Comparison of ENCODE assay signal across 2 cellular contexts in the genomic region with DNA sequence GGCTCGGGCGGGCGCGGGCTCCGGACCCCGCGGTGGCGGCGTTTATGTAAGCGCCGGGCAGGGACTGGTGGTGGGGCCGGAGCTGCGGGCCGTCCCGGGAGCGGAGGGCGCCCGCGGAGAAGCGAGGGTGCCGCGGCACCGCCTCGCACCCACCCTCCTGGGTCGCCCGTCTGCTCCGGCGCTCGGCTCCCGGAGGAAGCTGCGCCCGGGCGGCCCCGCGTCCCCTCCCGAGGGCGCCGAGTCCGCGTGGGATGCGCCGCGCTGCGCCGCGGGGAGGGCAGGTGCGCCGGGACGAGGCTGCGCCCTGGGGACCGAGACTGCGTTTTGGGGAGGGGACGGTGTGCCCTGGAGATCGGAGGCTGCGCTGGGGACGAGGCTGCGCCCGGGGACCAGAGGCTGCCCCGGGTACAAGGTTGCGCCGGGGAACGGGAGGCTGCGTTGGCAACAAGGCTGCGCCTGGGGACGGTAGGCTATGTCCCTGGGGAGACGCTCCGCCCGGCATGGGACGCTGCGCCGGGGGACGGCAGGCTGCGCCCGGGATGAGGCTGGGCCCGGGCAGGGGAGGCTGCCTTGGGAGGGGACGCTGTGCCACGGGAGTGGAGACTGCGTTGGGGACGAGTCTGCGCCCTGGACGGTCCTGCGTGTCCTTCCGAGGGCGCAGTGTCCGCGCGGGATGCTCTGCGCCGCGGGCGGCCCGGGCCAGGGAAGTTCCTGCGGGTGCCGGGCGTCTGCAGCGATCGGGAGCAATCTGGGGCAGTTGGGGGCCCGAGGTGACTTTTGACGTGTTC.
A peak's percentile ranks its signal among the peaks of the same experiment; 100 is the strongest.
TF ChIP-seq lines count a peak whose summit lies in the region.

No MANE protein-coding gene starts in this region.

TF ChIP-seq in HEK293, 187 proteins besides CTCF, POLR2A, EP300 and RAD21 (continued from another document and continues in another):
- TF ChIP-seq ZNF692 (tag by site-specific recombination; IDR thresholded peaks at IDR 0.05) (peak; percentile 73; the same call in 1 of the 2 replicates), ZNF561 (tag by site-specific recombination; IDR thresholded peaks at IDR 0.05; ENCODE audit: borderline replicate concordance) (peak; percentile 76; the same call in 1 of the 2 replicates), ZBTB21 (tag by site-specific recombination; IDR thresholded peaks at IDR 0.05) (0 out of 2 replicates have a peak, but pooled peaks have one; percentile 13), MYNN (tag by site-specific recombination; IDR thresholded peaks at IDR 0.05; ENCODE audit: borderline replicate concordance) (no peak), ZNF600 (tag by site-specific recombination; IDR thresholded peaks at IDR 0.05) (peak; percentile 87), ZNF747 (tag by site-specific recombination; IDR thresholded peaks at IDR 0.05) (no peak), ZSCAN5A (tag by site-specific recombination; IDR thresholded peaks at IDR 0.05) (peak; percentile 99), KLF17 (tag by site-specific recombination; IDR thresholded peaks at IDR 0.05) (peak; percentile 76), KLF16 (tag by site-specific recombination; IDR thresholded peaks at IDR 0.05) (0 out of 2 replicates have a peak, but pooled peaks have one; percentile 39), ZNF76 (tag by site-specific recombination; IDR thresholded peaks at IDR 0.05; ENCODE audit: borderline replicate concordance, low read depth) (peak; percentile 35; the same call in 1 of the 2 replicates), EGR2 (tag by site-specific recombination; IDR thresholded peaks at IDR 0.05; ENCODE audit: low read depth) (no peak), ZEB2 (tag by site-specific recombination; IDR thresholded peaks at IDR 0.05) (peak; percentile 62), ZBTB20 (tag by site-specific recombination; IDR thresholded peaks at IDR 0.05) (peak; percentile 94), ZNF830 (tag by site-specific recombination; IDR thresholded peaks at IDR 0.05; ENCODE audit: low read depth) (no peak), ZNF621 (tag by site-specific recombination; IDR thresholded peaks at IDR 0.05) (no peak), ZNF585B (tag by site-specific recombination; IDR thresholded peaks at IDR 0.05) (0 out of 2 replicates have a peak, but pooled peaks have one; percentile 17), ZNF146 (tag by site-specific recombination; IDR thresholded peaks at IDR 0.05) (0 out of 2 replicates have a peak, but pooled peaks have one; percentile 13), ZNF548 (tag by site-specific recombination; IDR thresholded peaks at IDR 0.05) (no peak), BCL11A (tag by site-specific recombination; IDR thresholded peaks at IDR 0.05; ENCODE audit: low read depth) (no peak), ZNF514 (tag by site-specific recombination; IDR thresholded peaks at IDR 0.05) (no peak), ZBTB10 (tag by site-specific recombination; IDR thresholded peaks at IDR 0.05) (0 out of 2 replicates have a peak, but pooled peaks have one; percentile 31), SCRT2 (tag by site-specific recombination; IDR thresholded peaks at IDR 0.05) (0 out of 2 replicates have a peak, but pooled peaks have one; percentile 20)

TF ChIP-seq in K562, 482 proteins besides CTCF, POLR2A, EP300 and RAD21 (continued from another document and continues in another):
- TF ChIP-seq ZNF740 (CRISPR knock-in tag; IDR thresholded peaks at IDR 0.05): peak; percentile 82
- no peak for TF ChIP-seq ZNF740 (tag; IDR thresholded peaks at IDR 0.05)
- peak in 1 of 2 experiments; percentile 45; a peak in 1 of 4 replicates for TF ChIP-seq HDAC1 (IDR thresholded peaks at IDR 0.05)
- no peak for TF ChIP-seq ZNF778 (CRISPR knock-in tag; IDR thresholded peaks at IDR 0.05)
- TF ChIP-seq RUNX1 (IDR thresholded peaks at IDR 0.05; ENCODE audit: low read depth): peak; percentile 87; the same call in 1 of the 2 replicates
- TF ChIP-seq YY1 (IDR thresholded peaks at IDR 0.05; ENCODE audit: borderline replicate concordance in 1 of 3, control insufficient read depth in 1 of 3, extremely low read depth in 1 of 3, insufficient read depth in 3 of 3, insufficient read length in 1 of 3, insufficient replicate concordance in 2 of 3, low read depth in 1 of 3, low read length in 2 of 3): no peak
- TF ChIP-seq STAG1 (CRISPR knock-in tag; IDR thresholded peaks at IDR 0.05; ENCODE audit: borderline replicate concordance): no peak
- TF ChIP-seq E2F3 (CRISPR knock-in tag; IDR thresholded peaks at IDR 0.05): 0 out of 2 replicates have a peak, but pooled peaks have one; percentile 16
- TF ChIP-seq SRSF7 (optimal IDR thresholded peaks at IDR 0.05; ENCODE audit: low read depth, low read length): peak; percentile 89
- no peak for TF ChIP-seq RFX5 (IDR thresholded peaks at IDR 0.05; ENCODE audit: low read depth, low read length)
- TF ChIP-seq, protein P1, sequence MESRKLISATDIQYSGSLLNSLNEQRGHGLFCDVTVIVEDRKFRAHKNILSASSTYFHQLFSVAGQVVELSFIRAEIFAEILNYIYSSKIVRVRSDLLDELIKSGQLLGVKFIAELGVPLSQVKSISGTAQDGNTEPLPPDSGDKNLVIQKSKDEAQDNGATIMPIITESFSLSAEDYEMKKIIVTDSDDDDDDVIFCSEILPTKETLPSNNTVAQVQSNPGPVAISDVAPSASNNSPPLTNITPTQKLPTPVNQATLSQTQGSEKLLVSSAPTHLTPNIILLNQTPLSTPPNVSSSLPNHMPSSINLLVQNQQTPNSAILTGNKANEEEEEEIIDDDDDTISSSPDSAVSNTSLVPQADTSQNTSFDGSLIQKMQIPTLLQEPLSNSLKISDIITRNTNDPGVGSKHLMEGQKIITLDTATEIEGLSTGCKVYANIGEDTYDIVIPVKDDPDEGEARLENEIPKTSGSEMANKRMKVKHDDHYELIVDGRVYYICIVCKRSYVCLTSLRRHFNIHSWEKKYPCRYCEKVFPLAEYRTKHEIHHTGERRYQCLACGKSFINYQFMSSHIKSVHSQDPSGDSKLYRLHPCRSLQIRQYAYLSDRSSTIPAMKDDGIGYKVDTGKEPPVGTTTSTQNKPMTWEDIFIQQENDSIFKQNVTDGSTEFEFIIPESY (CRISPR knock-in tag; IDR thresholded peaks at IDR 0.05): peak; percentile 51; the same call in 1 of the 2 replicates
- 0 out of 2 replicates have a peak, but pooled peaks have one; percentile 39 for TF ChIP-seq KLF1 (tag; IDR thresholded peaks at IDR 0.05)
- peak; percentile 47; the same call in 1 of the 2 replicates for TF ChIP-seq FOXP4 (CRISPR knock-in tag; IDR thresholded peaks at IDR 0.05; ENCODE audit: borderline replicate concordance)
- TF ChIP-seq HMG20A (CRISPR knock-in tag; conservative IDR thresholded peaks at IDR 0.05): no peak
- 0 out of 2 replicates have a peak, but pooled peaks have one; percentile 26 for TF ChIP-seq RBM34 (IDR thresholded peaks at IDR 0.05; ENCODE audit: borderline replicate concordance, insufficient read depth, low read length)
- TF ChIP-seq, protein P2, sequence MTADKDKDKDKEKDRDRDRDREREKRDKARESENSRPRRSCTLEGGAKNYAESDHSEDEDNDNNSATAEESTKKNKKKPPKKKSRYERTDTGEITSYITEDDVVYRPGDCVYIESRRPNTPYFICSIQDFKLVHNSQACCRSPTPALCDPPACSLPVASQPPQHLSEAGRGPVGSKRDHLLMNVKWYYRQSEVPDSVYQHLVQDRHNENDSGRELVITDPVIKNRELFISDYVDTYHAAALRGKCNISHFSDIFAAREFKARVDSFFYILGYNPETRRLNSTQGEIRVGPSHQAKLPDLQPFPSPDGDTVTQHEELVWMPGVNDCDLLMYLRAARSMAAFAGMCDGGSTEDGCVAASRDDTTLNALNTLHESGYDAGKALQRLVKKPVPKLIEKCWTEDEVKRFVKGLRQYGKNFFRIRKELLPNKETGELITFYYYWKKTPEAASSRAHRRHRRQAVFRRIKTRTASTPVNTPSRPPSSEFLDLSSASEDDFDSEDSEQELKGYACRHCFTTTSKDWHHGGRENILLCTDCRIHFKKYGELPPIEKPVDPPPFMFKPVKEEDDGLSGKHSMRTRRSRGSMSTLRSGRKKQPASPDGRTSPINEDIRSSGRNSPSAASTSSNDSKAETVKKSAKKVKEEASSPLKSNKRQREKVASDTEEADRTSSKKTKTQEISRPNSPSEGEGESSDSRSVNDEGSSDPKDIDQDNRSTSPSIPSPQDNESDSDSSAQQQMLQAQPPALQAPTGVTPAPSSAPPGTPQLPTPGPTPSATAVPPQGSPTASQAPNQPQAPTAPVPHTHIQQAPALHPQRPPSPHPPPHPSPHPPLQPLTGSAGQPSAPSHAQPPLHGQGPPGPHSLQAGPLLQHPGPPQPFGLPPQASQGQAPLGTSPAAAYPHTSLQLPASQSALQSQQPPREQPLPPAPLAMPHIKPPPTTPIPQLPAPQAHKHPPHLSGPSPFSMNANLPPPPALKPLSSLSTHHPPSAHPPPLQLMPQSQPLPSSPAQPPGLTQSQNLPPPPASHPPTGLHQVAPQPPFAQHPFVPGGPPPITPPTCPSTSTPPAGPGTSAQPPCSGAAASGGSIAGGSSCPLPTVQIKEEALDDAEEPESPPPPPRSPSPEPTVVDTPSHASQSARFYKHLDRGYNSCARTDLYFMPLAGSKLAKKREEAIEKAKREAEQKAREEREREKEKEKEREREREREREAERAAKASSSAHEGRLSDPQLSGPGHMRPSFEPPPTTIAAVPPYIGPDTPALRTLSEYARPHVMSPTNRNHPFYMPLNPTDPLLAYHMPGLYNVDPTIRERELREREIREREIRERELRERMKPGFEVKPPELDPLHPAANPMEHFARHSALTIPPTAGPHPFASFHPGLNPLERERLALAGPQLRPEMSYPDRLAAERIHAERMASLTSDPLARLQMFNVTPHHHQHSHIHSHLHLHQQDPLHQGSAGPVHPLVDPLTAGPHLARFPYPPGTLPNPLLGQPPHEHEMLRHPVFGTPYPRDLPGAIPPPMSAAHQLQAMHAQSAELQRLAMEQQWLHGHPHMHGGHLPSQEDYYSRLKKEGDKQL (CRISPR knock-in tag; IDR thresholded peaks at IDR 0.05; ENCODE audit: borderline replicate concordance): no peak
- TF ChIP-seq ZNF384 (IDR thresholded peaks at IDR 0.05; ENCODE audit: low read depth, low read length): no peak
- peak; percentile 39; the same call in 1 of the 2 replicates for TF ChIP-seq GABPB1 (CRISPR knock-in tag; IDR thresholded peaks at IDR 0.05)
- TF ChIP-seq ERF (CRISPR knock-in tag; IDR thresholded peaks at IDR 0.05): peak; percentile 62; the same call in 1 of the 2 replicates
- peak; percentile 30 to 59; a peak in 1 of 4 replicates for TF ChIP-seq MAZ (CRISPR knock-in tag; conservative IDR thresholded peaks at IDR 0.05 in 1 of 2, IDR thresholded peaks at IDR 0.05 in 1 of 2)
- TF ChIP-seq MCM5 (IDR thresholded peaks at IDR 0.05; ENCODE audit: low read depth): no peak
- peak; percentile 70; the same call in 1 of the 2 replicates for TF ChIP-seq REST (CRISPR knock-in tag; IDR thresholded peaks at IDR 0.05; ENCODE audit: low read depth)
- TF ChIP-seq SNRNP70 (optimal IDR thresholded peaks at IDR 0.05; ENCODE audit: low read depth, low read length): peak; percentile 42
- TF ChIP-seq ILK (tag; IDR thresholded peaks at IDR 0.05; ENCODE audit: borderline replicate concordance, low read depth): no peak
- TF ChIP-seq, protein P3, sequence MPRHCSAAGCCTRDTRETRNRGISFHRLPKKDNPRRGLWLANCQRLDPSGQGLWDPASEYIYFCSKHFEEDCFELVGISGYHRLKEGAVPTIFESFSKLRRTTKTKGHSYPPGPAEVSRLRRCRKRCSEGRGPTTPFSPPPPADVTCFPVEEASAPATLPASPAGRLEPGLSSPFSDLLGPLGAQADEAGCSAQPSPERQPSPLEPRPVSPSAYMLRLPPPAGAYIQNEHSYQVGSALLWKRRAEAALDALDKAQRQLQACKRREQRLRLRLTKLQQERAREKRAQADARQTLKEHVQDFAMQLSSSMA (CRISPR knock-in tag; IDR thresholded peaks at IDR 0.05): 0 out of 2 replicates have a peak, but pooled peaks have one; percentile 48
- TF ChIP-seq ZNF143 (CRISPR knock-in tag; IDR thresholded peaks at IDR 0.05): no peak
